Comparison of ENCODE assay signal across 19 cellular contexts in the genomic region with DNA sequence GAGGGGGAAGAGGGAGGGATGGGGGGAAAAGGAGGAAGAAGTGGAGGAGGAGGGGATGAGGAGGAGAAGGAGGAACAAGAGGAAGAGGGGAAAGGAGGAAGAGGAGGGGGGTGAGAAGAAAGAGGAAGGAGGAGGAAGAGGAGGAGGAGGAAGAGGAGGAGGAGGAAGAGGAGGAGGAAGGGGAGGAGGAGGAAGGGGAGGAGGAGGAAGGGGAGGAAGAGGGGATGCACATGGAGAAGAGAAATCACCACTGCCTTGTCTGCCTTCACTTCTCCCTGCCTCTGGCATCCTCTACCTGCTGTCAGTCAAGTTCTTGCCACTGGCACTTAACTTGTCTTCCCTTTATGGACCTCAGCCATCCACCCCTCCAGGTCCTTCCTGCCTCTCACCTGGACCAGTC. TPM values are rescaled to one million over a fixed set of nuclear protein-coding genes. Genes with fewer than 3 reads are reported as not detected.
DNase-seq lines count a peak whose midpoint lies in the region; ATAC-seq, FAIRE-seq and TF ChIP-seq lines count a peak whose summit lies in the region.
"Had no signal": no experiment of that assay in that cellular context is flagged by ENCODE, and none has a peak within 500 bp of the region (broad histone marks: within the 10 kb centered on the region; RNA-seq: fewer than 3 reads in every experiment).

No MANE protein-coding gene starts in this region.

- no peak overlapping the region for H4K91ac ChIP-seq in neuronal stem cell (ENCODE audit: low read depth, low read length, poor library complexity)

- H3K9ac ChIP-seq in neuronal stem cell (ENCODE audit: low read depth, low read length, poor library complexity) = no peak overlapping the region

- H3K4me1 ChIP-seq in neuronal stem cell (ENCODE audit: control insufficient read depth in 2 of 2, insufficient read depth in 1 of 2, low read depth in 1 of 2, low read length in 2 of 2) (peaks cover 3 to 4% of the 10 kb centered on the region in 2 donors), left ventricle myocardium inferior (peaks cover 18% of the 10 kb centered on the region)
- H3K4me1 ChIP-seq: HAP-1 had no signal

- no peak overlapping the region for H2BK12ac ChIP-seq in neuronal stem cell (ENCODE audit: low read length)

- H3K4me3 ChIP-seq in neuronal stem cell (ENCODE audit: low read length in 2 of 2) = no peak overlapping the region
- H3K4me3 ChIP-seq in brain microvascular endothelial cell (ENCODE audit: low read depth, low read length) = no peak overlapping the region
- no peak overlapping the region for H3K4me3 ChIP-seq in left ventricle myocardium inferior
- H3K4me3 ChIP-seq: HAP-1 had no signal

- H2BK5ac ChIP-seq in neuronal stem cell (ENCODE audit: low read length) = no peak overlapping the region

- no peak overlapping the region for H2BK120ac ChIP-seq in neuronal stem cell (ENCODE audit: low read depth, low read length)

- H3K4ac ChIP-seq in neuronal stem cell (ENCODE audit: low read length) = no peak overlapping the region

- no peak overlapping the region for H2AK5ac ChIP-seq in neuronal stem cell (ENCODE audit: low read depth, low read length)

- no peak for TF ChIP-seq CTCF in brain microvascular endothelial cell (IDR thresholded peaks at IDR 0.05; ENCODE audit: low read depth, low read length, missing control alignments)
- TF ChIP-seq CTCF in left ventricle myocardium inferior (IDR thresholded peaks at IDR 0.05; ENCODE audit: borderline replicate concordance) = no peak

- H3K23ac ChIP-seq in neuronal stem cell (ENCODE audit: low read depth, low read length, poor library complexity) = no peak overlapping the region

- no peak overlapping the region for H3K4me3 Mint-ChIP-seq in dendritic cell treated with granulocyte-macrophage colony-stimulating factor and Interleukin-4, amounts not matched to agents 40 ng/mL and 50 ng/mL, for 4 days
- H3K4me3 Mint-ChIP-seq: CD4-positive, CD25-positive, alpha-beta regulatory T cell; HFFc6 had no signal

- H3K27me3 Mint-ChIP-seq in dendritic cell treated with granulocyte-macrophage colony-stimulating factor and Interleukin-4, amounts not matched to agents 40 ng/mL and 50 ng/mL, for 4 days = no peaks in the 10 kb centered on the region

- no peak overlapping the region for H4K8ac ChIP-seq in neuronal stem cell (ENCODE audit: low read depth, low read length)

- no peak overlapping the region for H3K18ac ChIP-seq in neuronal stem cell (ENCODE audit: low read length)

- H3K36me3 ChIP-seq in neuronal stem cell (replicated peaks in 1 of 2; ENCODE audit: control insufficient read depth in 2 of 2, insufficient read depth in 2 of 2, low read length in 2 of 2) (no peaks in the 10 kb centered on the region), brain microvascular endothelial cell (replicated peaks) (no peaks in the 10 kb centered on the region), left ventricle myocardium inferior (no peaks in the 10 kb centered on the region)
- H3K36me3 ChIP-seq: HAP-1 had no signal

- peaks cover 66% of the 10 kb centered on the region for H3K4me1 Mint-ChIP-seq in dendritic cell treated with granulocyte-macrophage colony-stimulating factor and Interleukin-4, amounts not matched to agents 40 ng/mL and 50 ng/mL, for 4 days (ENCODE audit: low read depth)

- H3K36me3 Mint-ChIP-seq in dendritic cell treated with granulocyte-macrophage colony-stimulating factor and Interleukin-4, amounts not matched to agents 40 ng/mL and 50 ng/mL, for 4 days (ENCODE audit: low read depth) = peaks cover 19% of the 10 kb centered on the region
- H3K36me3 Mint-ChIP-seq: CD4-positive, CD25-positive, alpha-beta regulatory T cell had no signal

- H3K9me3 ChIP-seq in neuronal stem cell (replicated peaks in 1 of 2; ENCODE audit: control insufficient read depth in 2 of 2, insufficient read depth in 1 of 2, low read depth in 1 of 2, low read length in 2 of 2) (no peaks in the 10 kb centered on the region), left ventricle myocardium inferior (replicated peaks) (no peaks in the 10 kb centered on the region)
- H3K9me3 ChIP-seq: HAP-1 had no signal

- in situ Hi-C loops in brain microvascular endothelial cell (cut with HindIII; ENCODE audit: low pct_ligation_motif_present, low sequenced_read_pairs) = no loop called here

- ATAC-seq in HG03039 (IDR thresholded peaks at IDR 0.05; ENCODE audit: unreplicated experiment) = no peak

- H2AFZ ChIP-seq in neuronal stem cell (ENCODE audit: low read length) = peak overlapping the region; percentile 39

- peak; percentile 32 for FAIRE-seq in urothelium cell line (lab: Jason Lieb, UNC)
- FAIRE-seq: G401.6, GM12892, H1 had no signal

- H3K4me2 ChIP-seq in neuronal stem cell (ENCODE audit: insufficient read depth, low read length, poor library complexity, severe bottlenecking) = no peak overlapping the region

- H3K27me3 ChIP-seq in neuronal stem cell (ENCODE audit: control insufficient read depth in 3 of 3, insufficient read depth in 3 of 3, low read depth in 1 of 3, low read length in 3 of 3) (peaks cover 0 to 8% (median 0%) of the 10 kb centered on the region in 3 experiments), brain microvascular endothelial cell (replicated peaks) (no peaks in the 10 kb centered on the region), left ventricle myocardium inferior (ENCODE audit: low read depth) (no peaks in the 10 kb centered on the region)

- intact Hi-C loops in dendritic cell treated with granulocyte-macrophage colony-stimulating factor and Interleukin-4, amounts not matched to agents 40 ng/mL and 50 ng/mL, for 4 days (cut with micrococcal nuclease) = no loop called here
- intact Hi-C loops in left ventricle myocardium inferior (cut with micrococcal nuclease) = no loop called here

- no peak overlapping the region for H3K14ac ChIP-seq in neuronal stem cell (ENCODE audit: low read length)

- H3K79me1 ChIP-seq in neuronal stem cell (ENCODE audit: low read depth, low read length) = no peaks in the 10 kb centered on the region

- H2BK15ac ChIP-seq in neuronal stem cell (ENCODE audit: low read length) = no peak overlapping the region

- H3K9me3 Mint-ChIP-seq in dendritic cell treated with granulocyte-macrophage colony-stimulating factor and Interleukin-4, amounts not matched to agents 40 ng/mL and 50 ng/mL, for 4 days = no peaks in the 10 kb centered on the region
- H3K9me3 Mint-ChIP-seq: CD4-positive, CD25-positive, alpha-beta regulatory T cell; HFFc6 had no signal

- DNase-seq in DMS53 (lab: John Stamatoyannopoulos, UW) (peak; percentile 3), DMS53 treated with DMSO at 0.1 percent for 48 hours (lab: John Stamatoyannopoulos, UW; ENCODE audit: unreplicated experiment) (no peak), neuronal stem cell (ENCODE audit: low spot score) (no peak), urothelium cell line (ENCODE audit: low spot score) (no peak), brain microvascular endothelial cell (no peak), left ventricle myocardium inferior (no peak)
- DNase-seq: CD4-positive, CD25-positive, alpha-beta regulatory T cell; DMS 273 treated with DMSO at 0.1 percent for 48 hours; DMS79 treated with DMSO at 0.1 percent for 48 hours; EL; HFFc6 had no signal

- H3K27ac Mint-ChIP-seq in dendritic cell treated with granulocyte-macrophage colony-stimulating factor and Interleukin-4, amounts not matched to agents 40 ng/mL and 50 ng/mL, for 4 days = peak overlapping the region; percentile 59
- H3K27ac Mint-ChIP-seq: HFFc6 had no signal

- H3K27ac ChIP-seq in neuronal stem cell (replicated peaks; ENCODE audit: low read length) (no peak overlapping the region), brain microvascular endothelial cell (no peak overlapping the region), left ventricle myocardium inferior (replicated peaks) (no peak overlapping the region)
- H3K27ac ChIP-seq: 22Rv1, HL-60 had no signal

RNA-seq across cellular contexts. Expression of a gene that starts 59.9 kb away (rescaled TPM):
- 3.7 TPM for polyA plus RNA-seq in neuronal stem cell (2013, experiment 1 of 2)
- polyA plus RNA-seq in neuronal stem cell (2013, experiment 2 of 2) = 3.8 TPM
- 1.9 TPM for total RNA-seq in left ventricle myocardium inferior
